In genomic region chr21:42051788-42052187, GRCh38 we compare ENCODE assay signal across 1 cellular context.
TF ChIP-seq lines count a peak whose summit lies in the region.

No MANE protein-coding gene starts in this region.

TF ChIP-seq in K562, 482 proteins besides CTCF, POLR2A, EP300 and RAD21 (continued from another document and continues in another):
- no peak for TF ChIP-seq ILF3 (IDR thresholded peaks at IDR 0.05; ENCODE audit: borderline replicate concordance)
- TF ChIP-seq ZNF316 (IDR thresholded peaks at IDR 0.05): no peak
- TF ChIP-seq ZBTB1 (CRISPR knock-in tag; IDR thresholded peaks at IDR 0.05; ENCODE audit: borderline replicate concordance, low read depth): no peak
- TF ChIP-seq ZNF140 (CRISPR knock-in tag; IDR thresholded peaks at IDR 0.05): no peak
- TF ChIP-seq KDM5B (IDR thresholded peaks at IDR 0.05; ENCODE audit: insufficient replicate concordance, low read depth, low read length): no peak
- no peak for TF ChIP-seq ZNF507 (tag; conservative IDR thresholded peaks at IDR 0.05)
- TF ChIP-seq THRB (CRISPR knock-in tag; conservative IDR thresholded peaks at IDR 0.05): 0 out of 2 replicates have a peak, but pooled peaks have one; percentile 47
- no peak for TF ChIP-seq RBFOX2 (IDR thresholded peaks at IDR 0.05; ENCODE audit: low read depth, low read length)
- no peak for TF ChIP-seq UBTF (IDR thresholded peaks at IDR 0.05; ENCODE audit: borderline replicate concordance in 1 of 2, low read depth in 2 of 2, low read length in 2 of 2)
- TF ChIP-seq HMG20B (CRISPR knock-in tag; IDR thresholded peaks at IDR 0.05): no peak
- no peak for TF ChIP-seq ZNF696 (CRISPR knock-in tag; conservative IDR thresholded peaks at IDR 0.05)
- TF ChIP-seq BMI1 (IDR thresholded peaks at IDR 0.05; ENCODE audit: low read length): no peak
- no peak for TF ChIP-seq XRCC4 (IDR thresholded peaks at IDR 0.05; ENCODE audit: extremely low read depth, insufficient read depth, insufficient read length)
- TF ChIP-seq HES1 (IDR thresholded peaks at IDR 0.05; ENCODE audit: low read depth): peak; percentile 90
- no peak for TF ChIP-seq HINFP (tag; conservative IDR thresholded peaks at IDR 0.05; ENCODE audit: low read depth)
- no peak for TF ChIP-seq DIDO1 (tag; IDR thresholded peaks at IDR 0.05; ENCODE audit: low read depth)
- TF ChIP-seq ARID3A (IDR thresholded peaks at IDR 0.05; ENCODE audit: borderline replicate concordance, low read depth, low read length): no peak
- TF ChIP-seq EWSR1 (IDR thresholded peaks at IDR 0.05; ENCODE audit: borderline replicate concordance, low read depth, partially characterized antibody): no peak
- no peak for TF ChIP-seq HMGXB4 (CRISPR knock-in tag; IDR thresholded peaks at IDR 0.05)
- TF ChIP-seq ELF2 (CRISPR knock-in tag; IDR thresholded peaks at IDR 0.05): no peak
- TF ChIP-seq EGR1 (conservative IDR thresholded peaks at IDR 0.05): no peak
- no peak for TF ChIP-seq CREB5 (CRISPR knock-in tag; IDR thresholded peaks at IDR 0.05)
- no peak for TF ChIP-seq KLF6 (CRISPR knock-in tag; IDR thresholded peaks at IDR 0.05; ENCODE audit: borderline replicate concordance)
- TF ChIP-seq ZNF561 (CRISPR knock-in tag; conservative IDR thresholded peaks at IDR 0.05): no peak
- no peak for TF ChIP-seq GTF3C2 (IDR thresholded peaks at IDR 0.05; ENCODE audit: borderline replicate concordance, extremely low read depth, insufficient read length)
- TF ChIP-seq TAF9B (IDR thresholded peaks at IDR 0.05; ENCODE audit: partially characterized antibody): no peak
- TF ChIP-seq POLR2H (tag; IDR thresholded peaks at IDR 0.05; ENCODE audit: low read depth): no peak
- TF ChIP-seq CTCFL (IDR thresholded peaks at IDR 0.05; ENCODE audit: borderline replicate concordance, insufficient read depth, low read depth, low read length, poor library complexity, severe bottlenecking): no peak
- no peak for TF ChIP-seq SRSF3 (IDR thresholded peaks at IDR 0.05; ENCODE audit: insufficient read depth, low read length)
- TF ChIP-seq RNF2 (IDR thresholded peaks at IDR 0.05): peak; percentile 58; the same call in 1 of the 2 replicates
- TF ChIP-seq POLR2B (IDR thresholded peaks at IDR 0.05; ENCODE audit: low read depth, partially characterized antibody): no peak
- peak; percentile 22 to 49; a peak in 3 of 4 replicates for TF ChIP-seq KDM1A (IDR thresholded peaks at IDR 0.05)
- TF ChIP-seq ZNF274 (IDR thresholded peaks at IDR 0.05; ENCODE audit: borderline replicate concordance, low read depth, low read length): no peak
- no peak for TF ChIP-seq ZFPM2 (CRISPR knock-in tag; IDR thresholded peaks at IDR 0.05)
- TF ChIP-seq NFXL1 (CRISPR knock-in tag; IDR thresholded peaks at IDR 0.05): no peak
- TF ChIP-seq ZBTB34 (CRISPR knock-in tag; IDR thresholded peaks at IDR 0.05): no peak
- TF ChIP-seq ZNF324 (CRISPR knock-in tag; IDR thresholded peaks at IDR 0.05): no peak
- no peak for TF ChIP-seq TRIM28 (IDR thresholded peaks at IDR 0.05)
- no peak for TF ChIP-seq MTF1 (CRISPR knock-in tag; IDR thresholded peaks at IDR 0.05; ENCODE audit: borderline replicate concordance)
- no peak for TF ChIP-seq BCLAF1 (IDR thresholded peaks at IDR 0.05; ENCODE audit: borderline replicate concordance in 1 of 2, control insufficient read depth in 1 of 2, low read depth in 2 of 2, low read length in 1 of 2)
